22 cellular contexts compared by ENCODE assay signal in genomic region chr12:95518976-95519375, GRCh38. TPM values are rescaled to one million over a fixed set of nuclear protein-coding genes. Genes with fewer than 3 reads are reported as not detected.
DNase-seq lines count a peak whose midpoint lies in the region; ATAC-seq, FAIRE-seq and TF ChIP-seq lines count a peak whose summit lies in the region.
"Had no signal": no experiment of that assay in that cellular context is flagged by ENCODE, and none has a peak within 500 bp of the region (broad histone marks: within the 10 kb centered on the region; RNA-seq: fewer than 3 reads in every experiment).

No MANE protein-coding gene starts in this region.

- no peak for TF ChIP-seq POLR2A in HepG2 (IDR thresholded peaks at IDR 0.05; ENCODE audit: insufficient read depth in 1 of 2, low read depth in 2 of 2, low read length in 2 of 2)

- FAIRE-seq in HepG2 (lab: Jason Lieb, UNC): no peak
- FAIRE-seq: A204.1, D721Med, G401.6, GM12891, GM19239 had no signal

- no peak overlapping the region for H3K27ac Mint-ChIP-seq in Calu3 (ENCODE audit: unreplicated experiment)

- DNase-seq in OCI-M1 (lab: John Stamatoyannopoulos, UW): peak; percentile 13
- no peak for DNase-seq in HepG2 (ENCODE audit: low spot score)
- no peak for DNase-seq in Calu3
- DNase-seq in activated T-cell treated with anti-CD3 and anti-CD28 coated beads for 4 hours: no peak
- DNase-seq in Right ventricle myocardium superior: no peak
- DNase-seq: 8988T; ACHN; BE2C; C1 segment of cervical spinal cord; CD4-positive, alpha-beta memory T cell; CD4-positive, CD25-positive, alpha-beta regulatory T cell; CD8-positive, alpha-beta memory T cell; COR-L47; DMS79 treated with DMSO at 0.1 percent for 48 hours; GF-D8 had no signal

- no peak for TF ChIP-seq RAD21 in HepG2 (CRISPR knock-in tag; IDR thresholded peaks at IDR 0.05)

- H3K36me3 ChIP-seq in HepG2 (replicated peaks in 1 of 2; ENCODE audit: control insufficient read depth in 1 of 2, insufficient read depth in 2 of 2, low read length in 2 of 2): peaks cover 0 to 12% of the 10 kb centered on the region in 2 experiments; a peak in 3 of 5 replicates

- no peak overlapping the region for H3K9ac ChIP-seq in HepG2 (ENCODE audit: insufficient read depth, low read depth, low read length)
- H3K9ac ChIP-seq: BLaER1 had no signal

- H3K27me3 ChIP-seq in HepG2 (ENCODE audit: control insufficient read depth in 1 of 2, insufficient read depth in 2 of 2, low read length in 2 of 2): no peaks in the 10 kb centered on the region
- H3K27me3 ChIP-seq: BE2C, BLaER1 had no signal

- H3K9me3 Mint-ChIP-seq in Calu3 (ENCODE audit: low read depth, unreplicated experiment): no peaks in the 10 kb centered on the region
- H3K9me3 Mint-ChIP-seq: CD4-positive, alpha-beta memory T cell; CD4-positive, CD25-positive, alpha-beta regulatory T cell; CD8-positive, alpha-beta memory T cell had no signal

- H3K4me3 ChIP-seq in HepG2 (replicated peaks in 1 of 3; ENCODE audit: insufficient read depth in 1 of 3, low read depth in 2 of 3, low read length in 3 of 3): no peak overlapping the region
- H3K4me3 ChIP-seq: BLaER1 had no signal

- ATAC-seq in HepG2 (no peak), Right ventricle myocardium superior (ENCODE audit: poor library complexity) (no peak)

- in situ Hi-C loops in HepG2 (cut with HindIII; ENCODE audit: extremely low pct_ligation_motif_present, low pct_unique_long_range_greater_than_20kb): no loop called here

- POLR2A ChIA-PET in HepG2 (lab: Yijun Ruan, JAX): no interaction called here

- TF ChIP-seq CTCF in HepG2 (CRISPR knock-in tag; IDR thresholded peaks at IDR 0.05): no peak
- TF ChIP-seq CTCF in Calu3 (IDR thresholded peaks at IDR 0.05; ENCODE audit: unreplicated experiment): no peak

- BruUV-seq in HepG2 (replicated peaks; lab: Mats Ljungman, UMichigan) (no TSS peak), Calu3 (replicated peaks; lab: Mats Ljungman, UMichigan) (no TSS peak)

- no peak overlapping the region for H3K4me2 ChIP-seq in HepG2 (ENCODE audit: low read depth, low read length)
- H3K4me2 ChIP-seq: BLaER1 had no signal

- no peaks in the 10 kb centered on the region for H3K27me3 Mint-ChIP-seq in Calu3 (ENCODE audit: unreplicated experiment)
- H3K27me3 Mint-ChIP-seq: CD4-positive, alpha-beta memory T cell; CD4-positive, CD25-positive, alpha-beta regulatory T cell had no signal

- H3K4me3 Mint-ChIP-seq in Calu3 (ENCODE audit: low read depth, unreplicated experiment): no peak overlapping the region
- H3K4me3 Mint-ChIP-seq: CD14-positive monocyte; CD4-positive, alpha-beta memory T cell; CD4-positive, CD25-positive, alpha-beta regulatory T cell; CD8-positive, alpha-beta memory T cell had no signal

- CTCF ChIA-PET in HepG2 (lab: Yijun Ruan, JAX; ENCODE audit: low intra/inter-chr PET ratio, low total read pairs): no interaction called here
- CTCF ChIA-PET in Calu3 (lab: Charles Lee): no interaction called here

- no peaks in the 10 kb centered on the region for H3K79me2 ChIP-seq in HepG2 (ENCODE audit: insufficient read depth, low read length)

- H3K4me1 Mint-ChIP-seq in Calu3 (ENCODE audit: low read depth, unreplicated experiment): peaks cover 9% of the 10 kb centered on the region
- H3K4me1 Mint-ChIP-seq: CD4-positive, alpha-beta memory T cell; CD8-positive, alpha-beta memory T cell had no signal

- no peak overlapping the region for H2AFZ ChIP-seq in HepG2 (ENCODE audit: low read length)

- no peak overlapping the region for H3K27ac ChIP-seq in HepG2 (ENCODE audit: extremely low read length, insufficient read depth, low read length)
- H3K27ac ChIP-seq: BLaER1 had no signal

- no peaks in the 10 kb centered on the region for H3K9me3 ChIP-seq in HepG2 (ENCODE audit: low read length)
- H3K9me3 ChIP-seq: BE2C, BLaER1 had no signal

- no peak for TF ChIP-seq EP300 in HepG2 (IDR thresholded peaks at IDR 0.05; ENCODE audit: low read depth in 2 of 2, low read length in 2 of 2)
- no peak for TF ChIP-seq EP300 in HepG2 (CRISPR knock-in tag; IDR thresholded peaks at IDR 0.05; ENCODE audit: borderline replicate concordance)

- peaks cover 5% of the 10 kb centered on the region for H3K36me3 Mint-ChIP-seq in Calu3 (ENCODE audit: insufficient read depth, unreplicated experiment)

- no peaks in the 10 kb centered on the region for H3K4me1 ChIP-seq in HepG2 (ENCODE audit: insufficient read depth, low read length)
- H3K4me1 ChIP-seq: BE2C had no signal

- H4K20me1 ChIP-seq in HepG2 (ENCODE audit: insufficient read depth, low read length): no peaks in the 10 kb centered on the region
- H4K20me1 ChIP-seq: BLaER1 had no signal

- intact Hi-C loops in HepG2 (cut with micrococcal nuclease; ENCODE audit: unreplicated experiment): no loop called here
- intact Hi-C loops in Calu3 (cut with micrococcal nuclease; ENCODE audit: unreplicated experiment): no loop called here
- intact Hi-C loops in Right ventricle myocardium superior (cut with DNase I): no loop called here

TF ChIP-seq in HepG2, 621 proteins besides CTCF, POLR2A, EP300 and RAD21:
- TF ChIP-seq ELK4 (CRISPR knock-in tag; IDR thresholded peaks at IDR 0.05; ENCODE audit: borderline replicate concordance) (no peak), PPARG (CRISPR knock-in tag; conservative IDR thresholded peaks at IDR 0.05) (no peak), CEBPB (IDR thresholded peaks at IDR 0.05; ENCODE audit: borderline replicate concordance, low read depth, low read length) (0 out of 2 replicates have a peak, but pooled peaks have one; percentile 14)

RNA-seq across cellular contexts. Expression of gene USP44, which starts 32.3 kb away (rescaled TPM):
- total RNA-seq in HepG2 (2016; rRNA removed; fragmentation: Illumina TruSeq; extraction: Trizol): 0.07 and 0.11 TPM in 2 replicates
- total RNA-seq in HepG2 (2016; cell fraction: cytosol; rRNA removed; fragmentation: Illumina TruSeq; extraction: Trizol; ENCODE audit: low read depth): 0.35 TPM in 1 of 2 replicates, not detected in the other
- 0.11 and 0.12 TPM in 2 replicates for total RNA-seq in HepG2 (2016; cell fraction: insoluble cytoplasmic fraction; rRNA removed; fragmentation: Illumina TruSeq; extraction: Trizol)
- 0.22 TPM in 1 of 2 replicates, not detected in the other for total RNA-seq in HepG2 (2016; cell fraction: membrane; rRNA removed; fragmentation: Illumina TruSeq; extraction: Trizol)
- not detected in 2 replicates for total RNA-seq in HepG2 (2016; cell fraction: nucleus; rRNA removed; fragmentation: Illumina TruSeq; extraction: Trizol)
- 0.04 and 0.05 TPM in 2 replicates for polyA plus RNA-seq in HepG2 (2011; rRNA removed)
- polyA plus RNA-seq in HepG2 (2011; cell fraction: cytosol; rRNA removed): 0.08 TPM in 1 of 2 replicates, not detected in the other
- 0.06 TPM in 1 of 2 replicates, not detected in the other for polyA plus RNA-seq in HepG2 (2011; cell fraction: nucleus; rRNA removed)
- 0.11 and 0.12 TPM in 2 replicates for polyA plus RNA-seq in HepG2 (2012)
- polyA plus RNA-seq in HepG2 (2016; cell fraction: cytosol; fragmentation: Illumina TruSeq; extraction: Trizol; ENCODE audit: low read depth): not detected in 2 replicates
- 0.09 TPM in 1 of 2 replicates, not detected in the other for polyA plus RNA-seq in HepG2 (2016; cell fraction: insoluble cytoplasmic fraction; fragmentation: Illumina TruSeq; extraction: Trizol; ENCODE audit: low read depth)
- not detected in 2 replicates for polyA plus RNA-seq in HepG2 (2016; cell fraction: membrane; fragmentation: Illumina TruSeq; extraction: Trizol; ENCODE audit: low read depth)
- 0.79 TPM in 1 of 2 replicates, not detected in the other for polyA plus RNA-seq in HepG2 (2016; cell fraction: nucleus; fragmentation: Illumina TruSeq; extraction: Trizol; ENCODE audit: insufficient read depth, low read depth)
- not detected in 2 replicates for polyA minus RNA-seq in HepG2 (2011; rRNA and poly(A)+ RNA removed; ENCODE audit: low replicate concordance)
- not detected in 2 replicates for polyA minus RNA-seq in HepG2 (2011; cell fraction: cytosol; rRNA and poly(A)+ RNA removed)
- polyA minus RNA-seq in HepG2 (2011; cell fraction: nucleus; rRNA and poly(A)+ RNA removed): not detected in 2 replicates
- 13.3 and 14.0 TPM in 2 replicates for total RNA-seq in Calu3 (2022)
- total RNA-seq in Right ventricle myocardium superior: 0.73 TPM

RNA-seq across cellular contexts. Expression of gene METAP2, which starts 45.0 kb away (rescaled TPM):
- total RNA-seq in HepG2 (2016; rRNA removed; fragmentation: Illumina TruSeq; extraction: Trizol): 131 and 204 TPM in 2 replicates
- total RNA-seq in HepG2 (2016; cell fraction: cytosol; rRNA removed; fragmentation: Illumina TruSeq; extraction: Trizol; ENCODE audit: low read depth): 21.4 and 23.9 TPM in 2 replicates
- 131 and 201 TPM in 2 replicates for total RNA-seq in HepG2 (2016; cell fraction: insoluble cytoplasmic fraction; rRNA removed; fragmentation: Illumina TruSeq; extraction: Trizol)
- 42.6 and 52.7 TPM in 2 replicates for total RNA-seq in HepG2 (2016; cell fraction: membrane; rRNA removed; fragmentation: Illumina TruSeq; extraction: Trizol)
- total RNA-seq in HepG2 (2016; cell fraction: nucleus; rRNA removed; fragmentation: Illumina TruSeq; extraction: Trizol): 62.6 and 66.2 TPM in 2 replicates
- polyA plus RNA-seq in HepG2 (2011; rRNA removed): 45.5 and 67.8 TPM in 2 replicates
- 28.2 and 39.5 TPM in 2 replicates for polyA plus RNA-seq in HepG2 (2011; cell fraction: cytosol; rRNA removed)
- 12.7 and 22.3 TPM in 2 replicates for polyA plus RNA-seq in HepG2 (2011; cell fraction: nucleus; rRNA removed)
- 87.5 and 112 TPM in 2 replicates for polyA plus RNA-seq in HepG2 (2012)
- polyA plus RNA-seq in HepG2 (2016; cell fraction: cytosol; fragmentation: Illumina TruSeq; extraction: Trizol; ENCODE audit: low read depth): 13.5 and 16.5 TPM in 2 replicates
- 213 and 228 TPM in 2 replicates for polyA plus RNA-seq in HepG2 (2016; cell fraction: insoluble cytoplasmic fraction; fragmentation: Illumina TruSeq; extraction: Trizol; ENCODE audit: low read depth)
- 32.1 and 38.2 TPM in 2 replicates for polyA plus RNA-seq in HepG2 (2016; cell fraction: membrane; fragmentation: Illumina TruSeq; extraction: Trizol; ENCODE audit: low read depth)
- polyA plus RNA-seq in HepG2 (2016; cell fraction: nucleus; fragmentation: Illumina TruSeq; extraction: Trizol; ENCODE audit: insufficient read depth, low read depth): 73.0 and 79.4 TPM in 2 replicates
- polyA minus RNA-seq in HepG2 (2011; rRNA and poly(A)+ RNA removed; ENCODE audit: low replicate concordance): 12.0 and 19.3 TPM in 2 replicates
- 28.9 and 29.6 TPM in 2 replicates for polyA minus RNA-seq in HepG2 (2011; cell fraction: cytosol; rRNA and poly(A)+ RNA removed)
- polyA minus RNA-seq in HepG2 (2011; cell fraction: nucleus; rRNA and poly(A)+ RNA removed): 89.4 and 91.0 TPM in 2 replicates
- total RNA-seq in Calu3 (2022): 96.0 and 96.3 TPM in 2 replicates
- total RNA-seq in Right ventricle myocardium superior: 51.4 TPM
